9 cellular contexts compared by ENCODE assay signal in the genomic region with DNA sequence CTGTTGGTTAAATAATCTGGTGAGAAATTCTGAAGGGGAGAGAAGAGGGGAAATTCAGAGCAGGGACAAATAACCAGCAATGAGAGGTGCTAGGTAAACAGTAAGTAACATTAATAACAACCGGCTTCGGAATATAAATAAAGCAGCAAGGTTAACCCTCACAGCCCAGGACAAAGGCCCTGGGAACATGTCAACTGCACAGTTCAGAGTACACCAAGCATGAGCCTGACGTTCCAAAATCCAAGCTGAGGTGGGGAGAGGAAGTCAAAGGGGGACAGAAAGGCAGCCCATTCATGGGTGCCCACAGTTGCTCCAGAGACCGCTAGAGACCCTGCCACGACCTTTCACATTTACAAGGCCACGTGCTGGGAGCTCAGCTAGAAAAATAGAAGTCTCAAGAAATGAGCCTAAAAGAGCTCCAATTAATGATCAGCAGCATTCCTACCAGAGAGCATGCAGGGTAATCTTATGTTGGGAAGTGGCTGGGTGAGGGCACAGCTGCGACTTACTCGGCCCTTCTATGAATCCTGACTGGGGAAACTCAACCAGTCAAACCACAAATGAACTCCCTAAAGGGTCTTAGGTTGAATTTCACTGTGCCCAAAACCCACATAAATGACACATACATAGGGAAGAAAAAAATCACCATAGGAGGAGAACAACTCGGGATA. TPM values are rescaled to one million over a fixed set of nuclear protein-coding genes. Genes with fewer than 3 reads are reported as not detected.
DNase-seq lines count a peak whose midpoint lies in the region; TF ChIP-seq lines count a peak whose summit lies in the region.
"Had no signal": no experiment of that assay in that cellular context is flagged by ENCODE, and none has a peak within 500 bp of the region (broad histone marks: within the 10 kb centered on the region; RNA-seq: fewer than 3 reads in every experiment).

No MANE protein-coding gene starts in this region.

- H3K9ac ChIP-seq in trophoblast cell (ENCODE audit: low read length): no peak overlapping the region

- no peak overlapping the region for H3K23ac ChIP-seq in trophoblast cell (ENCODE audit: low read length)

- H3K9me3 ChIP-seq in left ventricle myocardium inferior (replicated peaks) (no peaks in the 10 kb centered on the region), esophagus (ENCODE audit: control insufficient read depth in 2 of 2, insufficient read depth in 1 of 2, low read depth in 1 of 2, low read length in 1 of 2) (no peaks in the 10 kb centered on the region), trophoblast cell (ENCODE audit: insufficient read depth, low read depth, low read length) (no peaks in the 10 kb centered on the region)

- H3K27ac ChIP-seq in left ventricle myocardium inferior (replicated peaks) (peak overlapping the region; percentile 70), esophagus (ENCODE audit: low read depth in 2 of 2, low read length in 1 of 2) (peak overlapping the region; percentile 35 to 80), trophoblast cell (ENCODE audit: low read depth, low read length) (peak overlapping the region; percentile 76)

- WGBS in esophagus, 2 donors: 54 to 66% methylated on average over 9 of the region's 9 CpGs
- WGBS in trophoblast cell (ENCODE audit: extremely low coverage, insufficient coverage, insufficient read length): no CpG with 5 or more reads among the region's 9 CpGs

- H2BK5ac ChIP-seq in trophoblast cell (ENCODE audit: low read depth, low read length, poor library complexity): no peak overlapping the region

- no peak overlapping the region for H3K4me3 ChIP-seq in left ventricle myocardium inferior
- H3K4me3 ChIP-seq in esophagus (ENCODE audit: low read depth in 1 of 2, low read length in 2 of 2): no peak overlapping the region
- no peak overlapping the region for H3K4me3 ChIP-seq in trophoblast cell (ENCODE audit: low read depth, low read length)

- intact Hi-C loops in left ventricle myocardium inferior (cut with micrococcal nuclease): no loop called here
- intact Hi-C loops in cardiac septum (cut with DNase I): no loop called here

- H2AK5ac ChIP-seq in trophoblast cell (ENCODE audit: low read length): peak overlapping the region; percentile 59

- no peak overlapping the region for H3K14ac ChIP-seq in trophoblast cell (ENCODE audit: low read length)

- no peak overlapping the region for H4K12ac ChIP-seq in trophoblast cell (ENCODE audit: low read depth, low read length)

- no peak for TF ChIP-seq CTCF in left ventricle myocardium inferior (IDR thresholded peaks at IDR 0.05; ENCODE audit: borderline replicate concordance)

- no peak overlapping the region for H2BK120ac ChIP-seq in trophoblast cell (ENCODE audit: insufficient read depth, low read length, poor library complexity)

- DNase-seq in left ventricle myocardium inferior (no peak), cardiac septum (ENCODE audit: low spot score) (no peak), trophoblast cell (no peak), HUDEP-2 (lab: John Stamatoyannopoulos, UW; ENCODE audit: unreplicated experiment in 76 of 76) (no peak), NCI-H2029 (lab: John Stamatoyannopoulos, UW) (no peak), GOT3 (lab: John Stamatoyannopoulos, UW) (no peak), OCI-M2 (lab: John Stamatoyannopoulos, UW; ENCODE audit: unreplicated experiment) (no peak)
- DNase-seq: amniotic stem cell had no signal

- no peak overlapping the region for H4K8ac ChIP-seq in trophoblast cell (ENCODE audit: low read depth, low read length)

- peaks cover 28% of the 10 kb centered on the region for H3K4me1 ChIP-seq in left ventricle myocardium inferior
- H3K4me1 ChIP-seq in esophagus (ENCODE audit: control insufficient read depth in 2 of 2, insufficient read depth in 2 of 2, low read length in 1 of 2): no peaks in the 10 kb centered on the region
- peaks cover 15 to 16% of the 10 kb centered on the region in 2 experiments for H3K4me1 ChIP-seq in trophoblast cell (ENCODE audit: control insufficient read depth in 1 of 2, insufficient read depth in 2 of 2, low read length in 2 of 2)

- H3K36me3 ChIP-seq in left ventricle myocardium inferior (no peaks in the 10 kb centered on the region), esophagus (ENCODE audit: control insufficient read depth in 2 of 2, insufficient read depth in 2 of 2, low read length in 1 of 2) (peaks cover 0 to 3% of the 10 kb centered on the region in 2 donors), trophoblast cell (ENCODE audit: control insufficient read depth in 1 of 2, insufficient read depth in 2 of 2, low read length in 2 of 2) (peaks cover 0 to 2% of the 10 kb centered on the region in 2 experiments)

- H3K79me2 ChIP-seq in trophoblast cell (ENCODE audit: control insufficient read depth, insufficient read depth, low read length, poor library complexity): no peaks in the 10 kb centered on the region

- H2BK12ac ChIP-seq in trophoblast cell (ENCODE audit: low read length): no peak overlapping the region

- peaks cover 11% of the 10 kb centered on the region for H3K79me1 ChIP-seq in trophoblast cell (ENCODE audit: low read length)

- no peak overlapping the region for H3K4ac ChIP-seq in trophoblast cell (ENCODE audit: low read depth, low read length)

- H3K27me3 ChIP-seq in left ventricle myocardium inferior (ENCODE audit: low read depth): no peaks in the 10 kb centered on the region
- H3K27me3 ChIP-seq in esophagus (ENCODE audit: control insufficient read depth in 1 of 2, insufficient read depth in 2 of 2, low read length in 2 of 2): no peaks in the 10 kb centered on the region
- no peaks in the 10 kb centered on the region for H3K27me3 ChIP-seq in trophoblast cell (ENCODE audit: insufficient read depth, low read length)

- H2AFZ ChIP-seq in trophoblast cell (ENCODE audit: insufficient read depth, low read length, poor library complexity): no peak overlapping the region

- no peak overlapping the region for H3K4me2 ChIP-seq in trophoblast cell (ENCODE audit: low read length)

- peak overlapping the region; percentile 26 for H4K91ac ChIP-seq in trophoblast cell (ENCODE audit: low read depth, low read length)

- H3K18ac ChIP-seq in trophoblast cell (ENCODE audit: low read length): peak overlapping the region; percentile 43

RNA-seq across cellular contexts. Expression of gene UXS1, which starts 55.1 kb away (rescaled TPM):
- 26.7 TPM for total RNA-seq in left ventricle myocardium inferior
- total RNA-seq in cardiac septum: 23.3 TPM
- polyA plus RNA-seq in esophagus: 10 to 100 TPM; 12.0 to 16.5 TPM
- 49.0 and 50.2 TPM in 2 replicates for polyA plus RNA-seq in trophoblast cell (2013)
